ENCODE assay signal across 3 cellular contexts in the genomic region with DNA sequence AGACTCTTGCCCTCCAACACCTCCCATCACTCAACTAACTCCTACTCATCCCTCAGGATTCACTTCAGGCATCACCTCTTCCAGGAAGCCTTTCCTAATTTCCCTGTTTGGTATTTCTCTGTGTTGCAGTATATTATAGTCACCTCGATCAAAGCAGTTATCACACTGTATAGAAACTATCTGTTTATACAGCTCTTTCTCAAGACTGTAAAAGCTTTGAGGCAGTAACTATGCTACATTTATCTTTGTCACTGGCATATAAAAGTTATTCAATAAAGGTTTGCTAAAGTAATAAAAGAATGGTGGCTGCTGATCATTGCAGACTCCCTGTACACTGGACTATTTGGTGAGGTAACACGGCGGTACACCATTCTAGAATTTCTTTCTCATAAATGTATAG.
"Had no signal": no experiment of that assay in that cellular context is flagged by ENCODE, and none has a peak within 500 bp of the region (broad histone marks: within the 10 kb centered on the region; RNA-seq: fewer than 3 reads in every experiment).

No MANE protein-coding gene starts in this region.

- ATAC-seq: GM12878 had no signal

- DNase-seq: GDM1, GF-D8 had no signal

- H3K4me3 ChIP-seq: GM12878 had no signal
